ENCODE assay signal across 10 cellular contexts in genomic region chr1:17550684-17551584, GRCh38. TPM values are rescaled to one million over a fixed set of nuclear protein-coding genes. Genes with fewer than 3 reads are reported as not detected.
DNase-seq lines count a peak whose midpoint lies in the region; ATAC-seq and TF ChIP-seq lines count a peak whose summit lies in the region.
"Had no signal": no experiment of that assay in that cellular context is flagged by ENCODE, and none has a peak within 500 bp of the region (broad histone marks: within the 10 kb centered on the region; RNA-seq: fewer than 3 reads in every experiment).

No MANE protein-coding gene starts in this region.

- H3K4me1 Mint-ChIP-seq in brain (peaks cover 58% of the 10 kb centered on the region), memory B cell (no peaks in the 10 kb centered on the region), T-helper 17 cell (peaks cover 4% of the 10 kb centered on the region)
- H3K4me1 Mint-ChIP-seq in naive thymus-derived CD8-positive, alpha-beta T cell = no peaks in the 10 kb centered on the region
- no peaks in the 10 kb centered on the region for H3K4me1 Mint-ChIP-seq in activated T-helper 1 cell treated with anti-CD3 and anti-CD28 coated beads, Interleukin-12 subunit alpha, Interleukin-12 subunit beta, Interleukin-2, Interleukin-4 antibody, amounts not matched to agents 30 ng/mL and 10 ng/mL and 1 ng/mL, durations not matched to agents 14 hours and 24 hours and 36 hours (ENCODE audit: low read depth)
- H3K4me1 Mint-ChIP-seq in stimulated activated naive B cell treated with anti-CD40 and anti-IgM and Interleukin-4, amounts not matched to agents 10 μg/mL and 1 μg/mL and 100 μg/mL, for 72 hours = no peaks in the 10 kb centered on the region

- H3K27ac ChIP-seq in ACC112 (ENCODE audit: low read depth, low read length) = peak overlapping the region; percentile 83

- DNase-seq in NCI-H1105 (lab: John Stamatoyannopoulos, UW) = peak; percentile 77
- DNase-seq in memory B cell (ENCODE audit: low spot score in 2 of 2) = no peak
- no peak for DNase-seq in naive thymus-derived CD8-positive, alpha-beta T cell
- no peak for DNase-seq in activated T-helper 1 cell treated with anti-CD3 and anti-CD28 coated beads, Interleukin-12 subunit alpha, Interleukin-12 subunit beta, Interleukin-2, Interleukin-4 antibody, amounts not matched to agents 30 ng/mL and 10 ng/mL and 1 ng/mL, durations not matched to agents 14 hours and 24 hours and 36 hours (ENCODE audit: low spot score)
- DNase-seq in T-helper 17 cell = no peak
- no peak for DNase-seq in stimulated activated naive B cell treated with anti-CD40 and anti-IgM and Interleukin-4, amounts not matched to agents 10 μg/mL and 1 μg/mL and 100 μg/mL, for 72 hours
- DNase-seq: activated T-cell treated with anti-CD3 and anti-CD28 coated beads, Interleukin-2, amount 50 U/mL, for 4 hours; T-helper 2 cell had no signal

- peaks cover 46% of the 10 kb centered on the region for H3K4me1 ChIP-seq in ACC112 (ENCODE audit: control insufficient read depth, insufficient read depth, low read length, unreplicated experiment)

- peaks cover 43% of the 10 kb centered on the region for H3K79me2 ChIP-seq in ACC112 (ENCODE audit: control insufficient read depth, insufficient read depth, low read length, unreplicated experiment)

- no peaks in the 10 kb centered on the region for H3K36me3 ChIP-seq in ACC112 (ENCODE audit: insufficient read depth, low read length)

- H2AFZ ChIP-seq in ACC112 (ENCODE audit: low read length, unreplicated experiment) = no peak overlapping the region

- peak overlapping the region; percentile 12; the same call in 1 of the 2 replicates for H3K4me3 ChIP-seq in ACC112 (ENCODE audit: low read depth, low read length)

- no peak for TF ChIP-seq CTCF in brain (conservative IDR thresholded peaks at IDR 0.05)

- H3K9me3 ChIP-seq in T-helper 17 cell (ENCODE audit: control insufficient read depth, low read length, poor library complexity, severe bottlenecking) = no peaks in the 10 kb centered on the region

- H3K36me3 Mint-ChIP-seq in brain (peaks cover 12% of the 10 kb centered on the region), memory B cell (no peaks in the 10 kb centered on the region), T-helper 17 cell (ENCODE audit: low read depth) (peaks cover 2% of the 10 kb centered on the region)
- no peaks in the 10 kb centered on the region for H3K36me3 Mint-ChIP-seq in naive thymus-derived CD8-positive, alpha-beta T cell
- H3K36me3 Mint-ChIP-seq in activated T-helper 1 cell treated with anti-CD3 and anti-CD28 coated beads, Interleukin-12 subunit alpha, Interleukin-12 subunit beta, Interleukin-2, Interleukin-4 antibody, amounts not matched to agents 30 ng/mL and 10 ng/mL and 1 ng/mL, durations not matched to agents 14 hours and 24 hours and 36 hours (ENCODE audit: low read depth) = no peaks in the 10 kb centered on the region
- H3K36me3 Mint-ChIP-seq in stimulated activated naive B cell treated with anti-CD40 and anti-IgM and Interleukin-4, amounts not matched to agents 10 μg/mL and 1 μg/mL and 100 μg/mL, for 72 hours = no peaks in the 10 kb centered on the region

- peaks cover 4% of the 10 kb centered on the region for H3K27me3 Mint-ChIP-seq in brain
- H3K27me3 Mint-ChIP-seq in memory B cell = peaks cover 11% of the 10 kb centered on the region
- H3K27me3 Mint-ChIP-seq in naive thymus-derived CD8-positive, alpha-beta T cell = peaks cover 10 to 33% (median 21%) of the 10 kb centered on the region in 5 donors
- peaks cover 14% of the 10 kb centered on the region for H3K27me3 Mint-ChIP-seq in activated T-helper 1 cell treated with anti-CD3 and anti-CD28 coated beads, Interleukin-12 subunit alpha, Interleukin-12 subunit beta, Interleukin-2, Interleukin-4 antibody, amounts not matched to agents 30 ng/mL and 10 ng/mL and 1 ng/mL, durations not matched to agents 14 hours and 24 hours and 36 hours (ENCODE audit: insufficient read depth)
- H3K27me3 Mint-ChIP-seq in T-helper 17 cell = peaks cover 65% of the 10 kb centered on the region
- peaks cover 25 to 35% of the 10 kb centered on the region in 2 donors for H3K27me3 Mint-ChIP-seq in stimulated activated naive B cell treated with anti-CD40 and anti-IgM and Interleukin-4, amounts not matched to agents 10 μg/mL and 1 μg/mL and 100 μg/mL, for 72 hours

- H3K27ac Mint-ChIP-seq in brain = peak overlapping the region; percentile 20 to 77 (median 62)
- no peak overlapping the region for H3K27ac Mint-ChIP-seq in memory B cell
- H3K27ac Mint-ChIP-seq in naive thymus-derived CD8-positive, alpha-beta T cell = no peak overlapping the region
- no peak overlapping the region for H3K27ac Mint-ChIP-seq in activated T-helper 1 cell treated with anti-CD3 and anti-CD28 coated beads, Interleukin-12 subunit alpha, Interleukin-12 subunit beta, Interleukin-2, Interleukin-4 antibody, amounts not matched to agents 30 ng/mL and 10 ng/mL and 1 ng/mL, durations not matched to agents 14 hours and 24 hours and 36 hours
- H3K27ac Mint-ChIP-seq in T-helper 17 cell = no peak overlapping the region
- H3K27ac Mint-ChIP-seq in stimulated activated naive B cell treated with anti-CD40 and anti-IgM and Interleukin-4, amounts not matched to agents 10 μg/mL and 1 μg/mL and 100 μg/mL, for 72 hours = no peak overlapping the region

- ATAC-seq in memory B cell (ENCODE audit: low read depth) (no peak), T-helper 17 cell (no peak)
- ATAC-seq in naive thymus-derived CD8-positive, alpha-beta T cell = no peak
- ATAC-seq in stimulated activated naive B cell treated with anti-CD40 and anti-IgM and Interleukin-4, amounts not matched to agents 10 μg/mL and 1 μg/mL and 100 μg/mL, for 72 hours (replicated peaks) = no peak
- ATAC-seq: activated T-cell treated with anti-CD3 and anti-CD28 coated beads, Interleukin-2, amount 50 U/mL, for 4 hours had no signal

- peak overlapping the region in 2 of 5 experiments; percentile 23 to 31 for H3K4me3 Mint-ChIP-seq in brain
- peak overlapping the region; percentile 39 for H3K4me3 Mint-ChIP-seq in memory B cell
- no peak overlapping the region for H3K4me3 Mint-ChIP-seq in naive thymus-derived CD8-positive, alpha-beta T cell
- H3K4me3 Mint-ChIP-seq in activated T-helper 1 cell treated with anti-CD3 and anti-CD28 coated beads, Interleukin-12 subunit alpha, Interleukin-12 subunit beta, Interleukin-2, Interleukin-4 antibody, amounts not matched to agents 30 ng/mL and 10 ng/mL and 1 ng/mL, durations not matched to agents 14 hours and 24 hours and 36 hours = no peak overlapping the region
- H3K4me3 Mint-ChIP-seq in T-helper 17 cell = no peak overlapping the region
- no peak overlapping the region for H3K4me3 Mint-ChIP-seq in stimulated activated naive B cell treated with anti-CD40 and anti-IgM and Interleukin-4, amounts not matched to agents 10 μg/mL and 1 μg/mL and 100 μg/mL, for 72 hours
- H3K4me3 Mint-ChIP-seq: activated T-cell treated with anti-CD3 and anti-CD28 coated beads, Interleukin-2, amount 50 U/mL, for 4 hours had no signal

- no peaks in the 10 kb centered on the region for H3K9me3 Mint-ChIP-seq in brain
- H3K9me3 Mint-ChIP-seq in memory B cell = no peaks in the 10 kb centered on the region
- H3K9me3 Mint-ChIP-seq in naive thymus-derived CD8-positive, alpha-beta T cell = no peaks in the 10 kb centered on the region
- no peaks in the 10 kb centered on the region for H3K9me3 Mint-ChIP-seq in activated T-helper 1 cell treated with anti-CD3 and anti-CD28 coated beads, Interleukin-12 subunit alpha, Interleukin-12 subunit beta, Interleukin-2, Interleukin-4 antibody, amounts not matched to agents 30 ng/mL and 10 ng/mL and 1 ng/mL, durations not matched to agents 14 hours and 24 hours and 36 hours
- H3K9me3 Mint-ChIP-seq in stimulated activated naive B cell treated with anti-CD40 and anti-IgM and Interleukin-4, amounts not matched to agents 10 μg/mL and 1 μg/mL and 100 μg/mL, for 72 hours = no peaks in the 10 kb centered on the region
- H3K9me3 Mint-ChIP-seq: activated T-cell treated with anti-CD3 and anti-CD28 coated beads, Interleukin-2, amount 50 U/mL, for 4 hours had no signal

- POLR2A ChIA-PET in naive thymus-derived CD8-positive, alpha-beta T cell (lab: Charles Lee) = no interaction called here

- H3K27me3 ChIP-seq in ACC112 (ENCODE audit: insufficient read depth, low read length) = no peaks in the 10 kb centered on the region

- intact Hi-C loops in activated T-helper 1 cell treated with anti-CD3 and anti-CD28 coated beads, Interleukin-12 subunit alpha, Interleukin-12 subunit beta, Interleukin-2, Interleukin-4 antibody, amounts not matched to agents 30 ng/mL and 10 ng/mL and 1 ng/mL, durations not matched to agents 14 hours and 24 hours and 36 hours (cut with micrococcal nuclease) = no loop called here

RNA-seq across cellular contexts. Expression of gene ARHGEF10L, which starts 11.4 kb away (rescaled TPM):
- polyA plus RNA-seq in brain (ENCODE audit: insufficient read depth, low read depth, low replicate concordance) = 16.2 TPM
- under 1 TPM; 0.27 to 0.34 TPM for total RNA-seq in naive thymus-derived CD8-positive, alpha-beta T cell
- not detected for polyA plus RNA-seq in naive thymus-derived CD8-positive, alpha-beta T cell
- not detected in 2 replicates for total RNA-seq in activated T-helper 1 cell treated with anti-CD3 and anti-CD28 coated beads, Interleukin-12 subunit alpha, Interleukin-12 subunit beta, Interleukin-2, Interleukin-4 antibody, amounts not matched to agents 30 ng/mL and 10 ng/mL and 1 ng/mL, durations not matched to agents 14 hours and 24 hours and 36 hours
- total RNA-seq in T-helper 17 cell = under 1 TPM in 1 of 2 donors, not detected in 1; 0.35 TPM

Comparison
In these comparisons a context has a peak if more than half of its experiments do, and no peak if none do; other contexts are left out.
1. H3K27ac Mint-ChIP-seq: peak in brain (5 of 5); none in memory B cell (single experiment), naive thymus-derived CD8-positive, alpha-beta T cell (0 of 10), activated T-helper 1 cell treated with anti-CD3 and anti-CD28 coated beads, Interleukin-12 subunit alpha, Interleukin-12 subunit beta, Interleukin-2, Interleukin-4 antibody, amounts not matched to agents 30 ng/mL and 10 ng/mL and 1 ng/mL, durations not matched to agents 14 hours and 24 hours and 36 hours (single experiment), T-helper 17 cell (single experiment) and stimulated activated naive B cell treated with anti-CD40 and anti-IgM and Interleukin-4, amounts not matched to agents 10 μg/mL and 1 μg/mL and 100 μg/mL, for 72 hours (single experiment).